In genomic region chr5:134003957-134004625, GRCh38 we compare ENCODE assay signal across 8 cellular contexts. TPM values are rescaled to one million over a fixed set of nuclear protein-coding genes. Genes with fewer than 3 reads are reported as not detected.
DNase-seq lines count a peak whose midpoint lies in the region; ATAC-seq and TF ChIP-seq lines count a peak whose summit lies in the region.

No MANE protein-coding gene starts in this region.

- intact Hi-C loops in CD4-positive, alpha-beta T cell (cut with DNase I, micrococcal nuclease): loop anchor here (2.0 to 10.0 kb wide), 4 partner anchors 31 to 731 kb away; partner anchors contain the start of genes C5orf15 (in 1 of the 2), CAMLG (in 1 of the 2) and PPP2CA (in 1 of the 2)
- intact Hi-C loops in lower leg skin (cut with DNase I; ENCODE audit: low total_unique reads): no loop called here

- H3K4me3 Mint-ChIP-seq in CD4-positive, alpha-beta T cell: peak overlapping the region; percentile 99

- H3K36me3 Mint-ChIP-seq in CD4-positive, alpha-beta T cell (ENCODE audit: low read depth): peaks cover 25% of the 10 kb centered on the region

- peak in 6 of 10 experiments; percentile 3 to 46 (median 18) for DNase-seq in CD4-positive, alpha-beta T cell
- DNase-seq in dedifferentiated amniotic fluid mesenchymal stem cell (ENCODE audit: extremely low spot score) (peak; percentile 42), lower leg skin (ENCODE audit: low spot score in 2 of 2) (peak; percentile 44 to 91), COLO829 (ENCODE audit: low spot score) (no peak)
- DNase-seq in stimulated activated CD4-positive, alpha-beta T cell treated with anti-CD3 and anti-CD28 coated beads, TNF-alpha, amount 100 ng/mL, for 4 hours (ENCODE audit: low read depth in 3 of 3): peak; percentile 22 to 50 (median 39)

- peak overlapping the region; percentile 98 for H3K4me3 ChIP-seq in lower leg skin (ENCODE audit: low read depth, poor library complexity, severe bottlenecking)

- TF ChIP-seq CTCF in CD4-positive, alpha-beta T cell (IDR thresholded peaks at IDR 0.05): no peak
- no peak for TF ChIP-seq CTCF in lower leg skin (IDR thresholded peaks at IDR 0.05)

- CTCF ChIA-PET in CD4-positive, alpha-beta T cell (lab: Charles Lee): interaction anchor here (1.2 to 1.8 kb wide), 4 partner anchors 22 to 36 kb away, joined by 4 to 11 read pairs (median 6); no protein-coding TSS in a partner anchor

- peaks cover 55% of the 10 kb centered on the region for H3K4me1 Mint-ChIP-seq in CD4-positive, alpha-beta T cell (ENCODE audit: low read depth)

- peak overlapping the region; percentile 97 for H3K27ac Mint-ChIP-seq in CD4-positive, alpha-beta T cell

- POLR2A ChIA-PET in CD4-positive, alpha-beta T cell (lab: Charles Lee): interaction anchor here (1.0 to 3.0 kb wide), 18 partner anchors 12 to 952 kb away, joined by 3 to 22 read pairs (median 4); partner anchors contain the start of genes C5orf15, CAMLG, CDKN2AIPNL and HSPA4

- no peaks in the 10 kb centered on the region for H3K9me3 ChIP-seq in CD4-positive, alpha-beta T cell (ENCODE audit: control insufficient read depth, low read length)

- no peak for ATAC-seq in CD4-positive, alpha-beta T cell (ENCODE audit: poor library complexity)
- peak; percentile 38 for ATAC-seq in GM19397 (IDR thresholded peaks at IDR 0.05; ENCODE audit: unreplicated experiment)
- ATAC-seq in HG03469 (IDR thresholded peaks at IDR 0.05; ENCODE audit: unreplicated experiment): peak; percentile 24
- peak; percentile 10 to 14 for ATAC-seq in activated CD4-positive, CD25-positive, alpha-beta regulatory T cell treated with anti-CD3 and anti-CD28 coated beads, Interleukin-2, amount 50 U/mL, for 24 hours

- peak in 1 of 2 donors; percentile 18 for TF ChIP-seq POLR2A in lower leg skin (IDR thresholded peaks at IDR 0.05)

- no peaks in the 10 kb centered on the region for H3K9me3 Mint-ChIP-seq in CD4-positive, alpha-beta T cell

- H3K27me3 Mint-ChIP-seq in CD4-positive, alpha-beta T cell: no peaks in the 10 kb centered on the region

- peak overlapping the region; percentile 91 for H3K27ac ChIP-seq in CD4-positive, alpha-beta T cell (ENCODE audit: low read depth, low read length)

- H3K27me3 ChIP-seq in CD4-positive, alpha-beta T cell (ENCODE audit: control insufficient read depth, insufficient read depth, low read length): no peaks in the 10 kb centered on the region

- 0% methylated on average over 45 to 48 of the region's 83 CpGs for WGBS in lower leg skin, 2 donors

RNA-seq across cellular contexts. Expression of gene VDAC1, which starts 0.7 kb away (rescaled TPM):
- 10 to 100 TPM; 46.8 to 50.9 TPM for total RNA-seq in CD4-positive, alpha-beta T cell
- 100 to 1,000 TPM; 113 to 159 (median 145) TPM for total RNA-seq in lower leg skin

RNA-seq across cellular contexts. Expression of gene C5orf15, which starts 35.7 kb away (rescaled TPM):
- 10 to 100 TPM; 12.3 to 15.5 TPM for total RNA-seq in CD4-positive, alpha-beta T cell
- total RNA-seq in lower leg skin: 10 to 100 TPM; 26.0 to 64.8 (median 35.4) TPM
